24 cellular contexts compared by ENCODE assay signal in genomic region chr6:89404512-89404911, GRCh38.
"Had no signal": no experiment of that assay in that cellular context is flagged by ENCODE, and none has a peak within 500 bp of the region (broad histone marks: within the 10 kb centered on the region; RNA-seq: fewer than 3 reads in every experiment).

No MANE protein-coding gene starts in this region.

- DNase-seq: dermis blood vessel endothelial cell; effector memory CD4-positive, alpha-beta T cell; foreskin keratinocyte; glutamatergic neuron; heart right ventricle; hippocampal formation; left cardiac atrium; left lung; mesenchymal stem cell; mucosa of descending colon; naive B cell; nucleus accumbens; stimulated activated CD4-positive, alpha-beta T cell treated with anti-CD3 and anti-CD28 coated beads, Interleukin-4, amount 100 ng/mL, for 4 hours; upper lobe of left lung; uterus had no signal

- H3K9me3 ChIP-seq: esophagus muscularis mucosa, heart right ventricle, left lung, mucosa of descending colon, thoracic aorta, tibial nerve, upper lobe of left lung, uterus had no signal

- FAIRE-seq: endothelial cell of umbilical vein, islet of Langerhans had no signal

- H3K36me3 ChIP-seq: esophagus muscularis mucosa, heart right ventricle, left lung, thoracic aorta, tibial nerve, upper lobe of left lung, uterus had no signal

- H3K27ac ChIP-seq: coronary artery, esophagus muscularis mucosa, foreskin keratinocyte, heart right ventricle, left lung, thoracic aorta, tibial nerve, upper lobe of left lung, uterus had no signal

- H3K4me1 ChIP-seq: foreskin keratinocyte, tibial nerve, uterus had no signal

- H3K27me3 ChIP-seq: esophagus muscularis mucosa, heart right ventricle, left lung, tibial nerve, upper lobe of left lung, uterus had no signal

- H3K4me3 ChIP-seq: coronary artery, esophagus muscularis mucosa, heart right ventricle, left lung, mucosa of descending colon, thoracic aorta, tibial nerve, upper lobe of left lung, uterus had no signal

- ATAC-seq: foreskin keratinocyte; heart right ventricle; left cardiac atrium; left lung; mucosa of descending colon; natural killer cell treated with Interleukin-12 subunit alpha and Interleukin-12 subunit beta and Interleukin-15 and Interleukin-18, amount 100 ng/mL, for 72 hours; sciatic nerve; stimulated activated memory B cell treated with anti-CD40 and anti-IgM and Interleukin-4, amounts not matched to agents 10 μg/mL and 1 μg/mL and 100 μg/mL, for 72 hours had no signal
